ENCODE assay signal across 20 cellular contexts in genomic region chr2:1796581-1796930, GRCh38. TPM values are rescaled to one million over a fixed set of nuclear protein-coding genes. Genes with fewer than 3 reads are reported as not detected.
DNase-seq lines count a peak whose midpoint lies in the region; ATAC-seq, FAIRE-seq and TF ChIP-seq lines count a peak whose summit lies in the region.
"Had no signal": no experiment of that assay in that cellular context is flagged by ENCODE, and none has a peak within 500 bp of the region (broad histone marks: within the 10 kb centered on the region; RNA-seq: fewer than 3 reads in every experiment).

No MANE protein-coding gene starts in this region.

- no peak overlapping the region for H2AK5ac ChIP-seq in H1 (ENCODE audit: low read depth, low read length)

- H2AFZ ChIP-seq in H1 (ENCODE audit: low read length), result no peak overlapping the region

- H3K23me2 ChIP-seq in H1 (ENCODE audit: low read depth, low read length), result no peaks in the 10 kb centered on the region

- H3K79me1 ChIP-seq in H1 (ENCODE audit: low read depth, low read length), result no peaks in the 10 kb centered on the region

- no peak overlapping the region for H3K14ac ChIP-seq in H1 (ENCODE audit: insufficient read length)

- H3K23ac ChIP-seq in H1 (ENCODE audit: insufficient read length), result no peak overlapping the region

- H3K9me3 Mint-ChIP-seq in activated T-cell treated with anti-CD3 and anti-CD28 coated beads, Interleukin-2, amount 50 U/mL, for 24 hours, result no peaks in the 10 kb centered on the region
- H3K9me3 Mint-ChIP-seq in stimulated activated naive CD8-positive, alpha-beta T cell treated with anti-CD3 and anti-CD28 coated beads, Interleukin-15, amount 100 ng/mL, for 72 hours, result no peaks in the 10 kb centered on the region
- H3K9me3 Mint-ChIP-seq: HFFc6 had no signal

- no peak overlapping the region for H3K18ac ChIP-seq in H1 (ENCODE audit: extremely low read depth, low read length)

- no peak for FAIRE-seq in H1 (lab: Jason Lieb, UNC)
- no peak for FAIRE-seq in H54 (lab: Jason Lieb, UNC)
- FAIRE-seq: GM19239 had no signal

- H3K9me3 ChIP-seq in KOPT-K1 (ENCODE audit: insufficient read depth, low read length, poor library complexity, severe bottlenecking) (no peaks in the 10 kb centered on the region), H1 (ENCODE audit: insufficient read depth in 2 of 2, low read depth in 1 of 2, low read length in 1 of 2) (no peaks in the 10 kb centered on the region), spleen (no peaks in the 10 kb centered on the region), ovary (no peaks in the 10 kb centered on the region)
- H3K9me3 ChIP-seq: SK-N-SH had no signal

- no peak overlapping the region for H3K56ac ChIP-seq in H1 (replicated peaks; ENCODE audit: insufficient read length, low read depth, low read length)

- H3K4me2 ChIP-seq in H1 (ENCODE audit: insufficient read depth in 1 of 2, low read depth in 2 of 2, low read length in 2 of 2), result no peak overlapping the region
- H3K4me2 ChIP-seq: SK-N-SH had no signal

- H2BK12ac ChIP-seq in H1 (ENCODE audit: low read depth, low read length), result no peak overlapping the region

- H3K27me3 ChIP-seq in H1 (replicated peaks in 1 of 4; ENCODE audit: control insufficient read depth in 3 of 4, extremely low read depth in 1 of 4, insufficient read depth in 3 of 4, low read length in 3 of 4), result no peaks in the 10 kb centered on the region
- H3K27me3 ChIP-seq in spleen (replicated peaks in 1 of 7), result peaks cover 0 to 15% (median 0%) of the 10 kb centered on the region in 7 donors
- H3K27me3 ChIP-seq in ovary, result no peaks in the 10 kb centered on the region

- no peak overlapping the region for H2BK15ac ChIP-seq in H1 (ENCODE audit: low read length)

- POLR2A ChIA-PET in H1 (lab: Charles Lee; ENCODE audit: partially characterized antibody), result no interaction called here

- WGBS in H1 (ENCODE audit: extremely low coverage in 1 of 2, insufficient coverage in 1 of 2, insufficient read length in 1 of 2, insufficient replicate concordance in 2 of 2, low coverage in 1 of 2, low lambda C conversion rate in 2 of 2, missing lambda C conversion rate in 1 of 2), 2 experiments, result 91% methylated on average over 14 of the region's 14 CpGs; no CpG with 5 or more reads in 1 of the 2 experiments
- 68 to 80% (median 76%) methylated on average over 14 of the region's 14 CpGs for WGBS in spleen, 5 donors
- WGBS in ovary, 3 donors, result 79 to 85% (median 79%) methylated on average over 14 of the region's 14 CpGs

- H3K4me3 ChIP-seq in H1 (ENCODE audit: extremely low read depth in 1 of 4, insufficient read depth in 2 of 4, low read depth in 3 of 4, low read length in 4 of 4) (no peak overlapping the region), spleen (no peak overlapping the region), ovary (no peak overlapping the region)

- H3K4me1 ChIP-seq in H1 (replicated peaks in 1 of 4; ENCODE audit: control insufficient read depth in 3 of 4, insufficient read depth in 4 of 4, low read length in 3 of 4), result no peaks in the 10 kb centered on the region
- no peaks in the 10 kb centered on the region for H3K4me1 ChIP-seq in spleen
- peaks cover 1% of the 10 kb centered on the region for H3K4me1 ChIP-seq in ovary (ENCODE audit: insufficient read depth)

- peak overlapping the region; percentile 55 for H3K4me3 Mint-ChIP-seq in activated T-cell treated with anti-CD3 and anti-CD28 coated beads, Interleukin-2, amount 50 U/mL, for 24 hours
- H3K4me3 Mint-ChIP-seq in stimulated activated naive CD8-positive, alpha-beta T cell treated with anti-CD3 and anti-CD28 coated beads, Interleukin-15, amount 100 ng/mL, for 72 hours, result no peak overlapping the region
- H3K4me3 Mint-ChIP-seq: HFFc6 had no signal

- CTCF ChIA-PET in H1 (lab: Charles Lee; ENCODE audit: partially characterized antibody), result interaction anchor here (0.9 to 2.4 kb wide), 5 partner anchors 22 to 90 kb away, joined by 3 to 6 read pairs (median 3); no protein-coding TSS in a partner anchor

- no peak overlapping the region for H4K91ac ChIP-seq in H1 (replicated peaks; ENCODE audit: insufficient read length, low read length)

- no peak for TF ChIP-seq RAD21 in H1 (IDR thresholded peaks at IDR 0.05 in 1 of 2, conservative IDR thresholded peaks at IDR 0.05 in 1 of 2; ENCODE audit: low read depth in 2 of 2, low read length in 2 of 2)

- no peak overlapping the region for H3K9ac ChIP-seq in H1 (replicated peaks in 1 of 4; ENCODE audit: extremely low read depth in 1 of 4, low read depth in 3 of 4, low read length in 3 of 4)
- H3K9ac ChIP-seq: SK-N-SH had no signal

- no peaks in the 10 kb centered on the region for H3K36me3 Mint-ChIP-seq in activated T-cell treated with anti-CD3 and anti-CD28 coated beads, Interleukin-2, amount 50 U/mL, for 24 hours (ENCODE audit: low read depth)

- peaks cover 16% of the 10 kb centered on the region for H3K4me1 Mint-ChIP-seq in activated T-cell treated with anti-CD3 and anti-CD28 coated beads, Interleukin-2, amount 50 U/mL, for 24 hours (ENCODE audit: low read depth)
- H3K4me1 Mint-ChIP-seq in stimulated activated naive CD8-positive, alpha-beta T cell treated with anti-CD3 and anti-CD28 coated beads, Interleukin-15, amount 100 ng/mL, for 72 hours, result peaks cover 6% of the 10 kb centered on the region

- H2BK5ac ChIP-seq in H1 (ENCODE audit: low read depth, low read length), result no peak overlapping the region

- no peak for DNase-seq in activated T-cell treated with anti-CD3 and anti-CD28 coated beads, Interleukin-2, amount 50 U/mL, for 24 hours
- DNase-seq in activated T-cell treated with anti-CD3 and anti-CD28 coated beads for 4 hours (no peak), H1 (ENCODE audit: low read depth in 1 of 2, low spot score in 2 of 2) (no peak), spleen (peak; percentile 69), ovary (no peak), H54 (ENCODE audit: insufficient read length, low spot score) (no peak)
- DNase-seq in stimulated activated naive CD8-positive, alpha-beta T cell treated with anti-CD3 and anti-CD28 coated beads, Interleukin-15, amount 100 ng/mL, for 72 hours, result no peak
- DNase-seq: AML-193, DMS79, KBM-7, NCI-H1092, NCI-H1436, NCI-H1930, NCI-H226, SIG-M5, SK-N-SH had no signal

- H3K27ac Mint-ChIP-seq in activated T-cell treated with anti-CD3 and anti-CD28 coated beads, Interleukin-2, amount 50 U/mL, for 24 hours, result peak overlapping the region; percentile 11
- no peak overlapping the region for H3K27ac Mint-ChIP-seq in stimulated activated naive CD8-positive, alpha-beta T cell treated with anti-CD3 and anti-CD28 coated beads, Interleukin-15, amount 100 ng/mL, for 72 hours

- H4K20me1 ChIP-seq in H1 (replicated peaks in 1 of 2; ENCODE audit: control insufficient read depth in 1 of 2, insufficient read depth in 2 of 2, low read length in 2 of 2), result no peaks in the 10 kb centered on the region

- TF ChIP-seq CTCF in H1 (IDR thresholded peaks at IDR 0.05; ENCODE audit: control extremely low read depth in 1 of 3, insufficient read depth in 1 of 3, low read depth in 1 of 3, low read length in 3 of 3), result no peak
- TF ChIP-seq CTCF in spleen (IDR thresholded peaks at IDR 0.05 in 8 of 11, conservative IDR thresholded peaks at IDR 0.05 in 3 of 11), result no peak
- TF ChIP-seq CTCF in ovary (IDR thresholded peaks at IDR 0.05), result no peak

- TF ChIP-seq EP300 in H1 (IDR thresholded peaks at IDR 0.05; ENCODE audit: borderline replicate concordance in 1 of 2, low read depth in 2 of 2, low read length in 2 of 2), result no peak
- no peak for TF ChIP-seq EP300 in ovary (IDR thresholded peaks at IDR 0.05)

- H2BK120ac ChIP-seq in H1 (replicated peaks; ENCODE audit: low read depth, low read length), result no peak overlapping the region

- TF ChIP-seq POLR2A in H1 (IDR thresholded peaks at IDR 0.05; ENCODE audit: control extremely low read depth in 1 of 2, low read depth in 2 of 2, low read length in 2 of 2) (no peak), spleen (IDR thresholded peaks at IDR 0.05) (no peak), ovary (IDR thresholded peaks at IDR 0.05) (no peak), H54 (IDR thresholded peaks at IDR 0.05; ENCODE audit: low read depth, low read length) (no peak)

- H2BK20ac ChIP-seq in H1 (ENCODE audit: low read length), result no peak overlapping the region

- peaks cover 6% of the 10 kb centered on the region for H3K27me3 Mint-ChIP-seq in activated T-cell treated with anti-CD3 and anti-CD28 coated beads, Interleukin-2, amount 50 U/mL, for 24 hours
- H3K27me3 Mint-ChIP-seq in stimulated activated naive CD8-positive, alpha-beta T cell treated with anti-CD3 and anti-CD28 coated beads, Interleukin-15, amount 100 ng/mL, for 72 hours, result no peaks in the 10 kb centered on the region

- intact Hi-C loops in spleen (cut with DNase I; ENCODE audit: low total_unique reads), result no loop called here
- intact Hi-C loops in ovary (cut with DNase I), result no loop called here

- no peak for ATAC-seq in stimulated activated naive CD8-positive, alpha-beta T cell treated with anti-CD3 and anti-CD28 coated beads, Interleukin-15, amount 100 ng/mL, for 72 hours
- ATAC-seq: Panc1 had no signal

- H3K27ac ChIP-seq in KOPT-K1 (ENCODE audit: low read depth, low read length, poor library complexity, severe bottlenecking) (peak overlapping the region; percentile 98), H1 (ENCODE audit: low read depth, low read length) (no peak overlapping the region), spleen (no peak overlapping the region), ovary (no peak overlapping the region)

- no peaks in the 10 kb centered on the region for H3K79me2 ChIP-seq in H1 (ENCODE audit: control insufficient read depth in 1 of 2, insufficient read depth in 2 of 2, low read length in 2 of 2)

- H4K5ac ChIP-seq in H1 (ENCODE audit: insufficient read length, low read depth, low read length), result no peak overlapping the region

- H4K8ac ChIP-seq in H1 (ENCODE audit: extremely low read depth, insufficient read depth, low read length), result peak overlapping the region; percentile 60; the same call in 1 of the 2 replicates

- peaks cover 14% of the 10 kb centered on the region for H3K36me3 ChIP-seq in KOPT-K1 (ENCODE audit: insufficient read depth, low read length)
- no peaks in the 10 kb centered on the region for H3K36me3 ChIP-seq in H1 (ENCODE audit: control insufficient read depth in 2 of 4, insufficient read depth in 4 of 4, low read length in 3 of 4)
- H3K36me3 ChIP-seq in spleen, result no peaks in the 10 kb centered on the region
- H3K36me3 ChIP-seq in ovary, result no peaks in the 10 kb centered on the region

- no peak overlapping the region for H3K4ac ChIP-seq in H1 (replicated peaks; ENCODE audit: insufficient read length, low read depth, low read length)

RNA-seq across cellular contexts. Expression of gene PXDN, which starts 52.2 kb away (rescaled TPM):
- 131 and 141 TPM in 2 replicates for total RNA-seq in H1 (2021; fragmentation: NEBNext Ultra II Directional; extraction: Animal tissue kit (Norgen Biotek cat#: 25700))
- polyA plus RNA-seq in H1 (2011; rRNA removed), result 104 and 204 TPM in 2 replicates
- polyA plus RNA-seq in H1 (2011; cell fraction: cytosol; rRNA removed), result 80.0 TPM
- polyA plus RNA-seq in H1 (2011; cell fraction: nucleus; rRNA removed), result 206 TPM
- 74.0 to 91.4 TPM (median 80.3 TPM) in 4 replicates for polyA plus RNA-seq in H1 (2012, experiment 1 of 2)
- 31.1 TPM for polyA plus RNA-seq in H1 (2012, experiment 2 of 2)
- polyA plus RNA-seq in H1 (2013, experiment 1 of 2), result 208 TPM
- 187 TPM for polyA plus RNA-seq in H1 (2013, experiment 2 of 2)
- 68.1 and 71.5 TPM in 2 replicates for polyA minus RNA-seq in H1 (2011; rRNA and poly(A)+ RNA removed)
- 54.3 TPM for polyA minus RNA-seq in H1 (2011; cell fraction: cytosol; rRNA and poly(A)+ RNA removed)
- polyA minus RNA-seq in H1 (2011; cell fraction: nucleus; rRNA and poly(A)+ RNA removed), result 58.5 TPM
- total RNA-seq in spleen, result 10 to 100 TPM; 25.1 to 49.3 (median 38.7) TPM
- 1 to 10 TPM; 1.9 to 3.6 (median 1.9) TPM for polyA plus RNA-seq in spleen
- total RNA-seq in ovary, result 10 to 100 TPM; 36.0 to 73.3 (median 54.5) TPM
- 100 to 1,000 TPM in 1 of 2 donors, 10 to 100 TPM in 1; 39.2 to 116 TPM for polyA plus RNA-seq in ovary
